11 cellular contexts compared by ENCODE assay signal in genomic region chr15:90232196-90232595, GRCh38. TPM values are rescaled to one million over a fixed set of nuclear protein-coding genes. Genes with fewer than 3 reads are reported as not detected.
DNase-seq lines count a peak whose midpoint lies in the region; ATAC-seq and TF ChIP-seq lines count a peak whose summit lies in the region.
"Had no signal": no experiment of that assay in that cellular context is flagged by ENCODE, and none has a peak within 500 bp of the region (broad histone marks: within the 10 kb centered on the region; RNA-seq: fewer than 3 reads in every experiment).

No MANE protein-coding gene starts in this region.

- no peak for TF ChIP-seq POLR2A in uterus (IDR thresholded peaks at IDR 0.05)

- POLR2A ChIA-PET in CD4-positive, alpha-beta memory T cell (lab: Charles Lee; ENCODE audit: partially characterized antibody), result interaction anchor here (0.9 to 7.4 kb wide), 18 partner anchors 9 to 702 kb away, joined by 3 to 150 read pairs (median 6); partner anchors contain the start of genes AP3S2, BLM, HDDC3 and IDH2
- POLR2A ChIA-PET in A673 (lab: Charles Lee; ENCODE audit: low non-redundant PET), result no interaction called here

- TF ChIP-seq CTCF in LNCaP clone FGC (IDR thresholded peaks at IDR 0.05; ENCODE audit: control insufficient read depth, extremely low read depth, insufficient read depth) (no peak), brain microvascular endothelial cell (IDR thresholded peaks at IDR 0.05; ENCODE audit: low read depth, low read length, missing control alignments) (no peak), uterus (IDR thresholded peaks at IDR 0.05) (no peak), A673 (conservative IDR thresholded peaks at IDR 0.05; ENCODE audit: low read depth, low read length) (no peak)

- peak overlapping the region; percentile 96 for H3K27ac ChIP-seq in CD4-positive, alpha-beta memory T cell (ENCODE audit: low read depth, low read length)
- no peak overlapping the region for H3K27ac ChIP-seq in brain microvascular endothelial cell
- H3K27ac ChIP-seq in uterus, result no peak overlapping the region
- no peak overlapping the region for H3K27ac ChIP-seq in A673 (ENCODE audit: low read depth, low read length, poor library complexity, severe bottlenecking)

- H3K9me3 ChIP-seq in CD4-positive, alpha-beta memory T cell (ENCODE audit: control insufficient read depth in 1 of 2, low read length in 2 of 2), result no peaks in the 10 kb centered on the region
- H3K9me3 ChIP-seq in uterus, result no peaks in the 10 kb centered on the region
- H3K9me3 ChIP-seq in A673 (ENCODE audit: low read depth, low read length, poor library complexity, severe bottlenecking), result no peaks in the 10 kb centered on the region
- H3K9me3 ChIP-seq: mucosa of descending colon had no signal

- H3K4me3 ChIP-seq in CD4-positive, alpha-beta memory T cell (ENCODE audit: low read length in 2 of 2), result peak overlapping the region in 1 of 2 donors; percentile 46
- peak overlapping the region; percentile 94 for H3K4me3 ChIP-seq in LNCaP clone FGC (ENCODE audit: low read depth, low read length)
- peak overlapping the region; percentile 9 for H3K4me3 ChIP-seq in brain microvascular endothelial cell (ENCODE audit: low read depth, low read length)
- no peak overlapping the region for H3K4me3 ChIP-seq in uterus
- no peak overlapping the region for H3K4me3 ChIP-seq in A673 (ENCODE audit: low read depth, low read length, poor library complexity, severe bottlenecking)

- BruUV-seq in A673 (replicated peaks; lab: Mats Ljungman, UMichigan), result no TSS peak

- DNase-seq in CD4-positive, alpha-beta memory T cell, result peak in 3 of 5 donors; percentile 14 to 46 (median 16)
- DNase-seq in LNCaP clone FGC (ENCODE audit: low read depth), result no peak
- DNase-seq in brain microvascular endothelial cell, result no peak
- no peak for DNase-seq in natural killer cell treated with Interleukin-12 subunit alpha and Interleukin-12 subunit beta and Interleukin-15 and Interleukin-18, amount 100 ng/mL, for 72 hours (ENCODE audit: low spot score)
- DNase-seq in uterus, result no peak
- no peak for DNase-seq in A673 (ENCODE audit: low spot score)
- DNase-seq: cerebellar nuclear complex, SIG-M5 had no signal

- peak overlapping the region; percentile 95 to 100 (median 100) for H3K27ac Mint-ChIP-seq in CD4-positive, alpha-beta memory T cell
- peak overlapping the region; percentile 93 to 94 for H3K27ac Mint-ChIP-seq in natural killer cell treated with Interleukin-12 subunit alpha and Interleukin-12 subunit beta and Interleukin-15 and Interleukin-18, amount 100 ng/mL, for 72 hours

- peaks cover 53% of the 10 kb centered on the region for H3K4me1 ChIP-seq in CD4-positive, alpha-beta memory T cell (ENCODE audit: insufficient read depth, low read length)
- H3K4me1 ChIP-seq in uterus, result peaks cover 0 to 4% of the 10 kb centered on the region in 2 donors
- H3K4me1 ChIP-seq in A673 (ENCODE audit: insufficient read depth, low read length, poor library complexity, severe bottlenecking), result peaks cover 5% of the 10 kb centered on the region

- H3K36me3 Mint-ChIP-seq in CD4-positive, alpha-beta memory T cell, result peaks cover 27 to 45% of the 10 kb centered on the region in 2 donors
- H3K36me3 Mint-ChIP-seq in natural killer cell treated with Interleukin-12 subunit alpha and Interleukin-12 subunit beta and Interleukin-15 and Interleukin-18, amount 100 ng/mL, for 72 hours, result peaks cover 4% of the 10 kb centered on the region

- no peak for ATAC-seq in natural killer cell treated with Interleukin-12 subunit alpha and Interleukin-12 subunit beta and Interleukin-15 and Interleukin-18, amount 100 ng/mL, for 72 hours
- no peak for ATAC-seq in GM21360 (IDR thresholded peaks at IDR 0.05; ENCODE audit: unreplicated experiment)
- ATAC-seq in GM19035 (IDR thresholded peaks at IDR 0.05; ENCODE audit: unreplicated experiment), result no peak
- ATAC-seq: mucosa of descending colon had no signal

- peaks cover 31% of the 10 kb centered on the region for H3K36me3 ChIP-seq in CD4-positive, alpha-beta memory T cell (ENCODE audit: insufficient read depth, low read length)
- H3K36me3 ChIP-seq in brain microvascular endothelial cell (replicated peaks), result peaks cover 30% of the 10 kb centered on the region
- H3K36me3 ChIP-seq in uterus, result no peaks in the 10 kb centered on the region
- H3K36me3 ChIP-seq in A673 (ENCODE audit: insufficient read depth, low read length, poor library complexity, severe bottlenecking), result peaks cover 16% of the 10 kb centered on the region

- H3K27me3 Mint-ChIP-seq in CD4-positive, alpha-beta memory T cell, result no peaks in the 10 kb centered on the region
- H3K27me3 Mint-ChIP-seq in natural killer cell treated with Interleukin-12 subunit alpha and Interleukin-12 subunit beta and Interleukin-15 and Interleukin-18, amount 100 ng/mL, for 72 hours, result no peaks in the 10 kb centered on the region

- H3K4me3 Mint-ChIP-seq in CD4-positive, alpha-beta memory T cell, result peak overlapping the region; percentile 89 to 96 (median 94)
- H3K4me3 Mint-ChIP-seq in natural killer cell treated with Interleukin-12 subunit alpha and Interleukin-12 subunit beta and Interleukin-15 and Interleukin-18, amount 100 ng/mL, for 72 hours, result peak overlapping the region; percentile 87

- in situ Hi-C loops in brain microvascular endothelial cell (cut with HindIII; ENCODE audit: low pct_ligation_motif_present, low sequenced_read_pairs), result no loop called here

- H3K9me3 Mint-ChIP-seq in CD4-positive, alpha-beta memory T cell, result peaks cover 0 to 4% (median 0%) of the 10 kb centered on the region in 8 donors
- no peaks in the 10 kb centered on the region for H3K9me3 Mint-ChIP-seq in natural killer cell treated with Interleukin-12 subunit alpha and Interleukin-12 subunit beta and Interleukin-15 and Interleukin-18, amount 100 ng/mL, for 72 hours

- no peaks in the 10 kb centered on the region for H3K27me3 ChIP-seq in CD4-positive, alpha-beta memory T cell (ENCODE audit: insufficient read depth, low read length)
- H3K27me3 ChIP-seq in brain microvascular endothelial cell (replicated peaks), result no peaks in the 10 kb centered on the region
- no peaks in the 10 kb centered on the region for H3K27me3 ChIP-seq in uterus
- no peaks in the 10 kb centered on the region for H3K27me3 ChIP-seq in A673 (replicated peaks; ENCODE audit: insufficient read depth, low read depth, low read length, poor library complexity)

- H3K4me1 Mint-ChIP-seq in CD4-positive, alpha-beta memory T cell, result peaks cover 36 to 61% (median 48%) of the 10 kb centered on the region in 4 donors
- peaks cover 32 to 40% of the 10 kb centered on the region in 2 donors for H3K4me1 Mint-ChIP-seq in natural killer cell treated with Interleukin-12 subunit alpha and Interleukin-12 subunit beta and Interleukin-15 and Interleukin-18, amount 100 ng/mL, for 72 hours (ENCODE audit: low read depth in 2 of 2)

- CTCF ChIA-PET in CD4-positive, alpha-beta memory T cell (lab: Charles Lee; ENCODE audit: partially characterized antibody), result interaction anchor here (0.6 to 4.6 kb wide), 7 partner anchors 11 to 56 kb away, joined by 3 to 22 read pairs (median 4); no protein-coding TSS in a partner anchor
- CTCF ChIA-PET in A673 (lab: Charles Lee), result interaction anchor here (0.6 kb wide), 1 partner anchor 320 kb away, joined by 3 read pairs; the partner anchor contains the start of gene ARPIN

- intact Hi-C loops in CD4-positive, alpha-beta memory T cell (cut with micrococcal nuclease), result loop anchor here (5.0 kb wide), 2 partner anchors 130 to 340 kb away; partner anchors contain the start of genes AP3S2 and IDH2
- intact Hi-C loops in uterus (cut with DNase I; ENCODE audit: low total_unique reads) (no loop called here), A673 (cut with micrococcal nuclease; ENCODE audit: unreplicated experiment) (no loop called here)

RNA-seq across cellular contexts. Expression of gene CIB1, which starts 1.5 kb away (rescaled TPM):
- total RNA-seq in CD4-positive, alpha-beta memory T cell, result 10 to 100 TPM; 95.2 to 98.2 TPM
- 100 to 1,000 TPM; 259 to 345 TPM for polyA plus RNA-seq in CD4-positive, alpha-beta memory T cell
- total RNA-seq in natural killer cell treated with Interleukin-12 subunit alpha and Interleukin-12 subunit beta and Interleukin-15 and Interleukin-18, amount 100 ng/mL, for 72 hours, result 100 to 1,000 TPM in 1 of 2 donors, 10 to 100 TPM in 1; 86.1 to 119 TPM
- total RNA-seq in uterus (10 to 100 TPM in 3 of 4 donors, 1 to 10 TPM in 1; 9.5 to 80.7 (median 49.2) TPM), A673 (2021) (39.7 and 41.9 TPM in 2 replicates)

RNA-seq across cellular contexts. Expression of gene GDPGP1, which starts 1.8 kb away (rescaled TPM):
- total RNA-seq in CD4-positive, alpha-beta memory T cell, result 10 to 100 TPM; 10.1 to 15.0 TPM
- polyA plus RNA-seq in CD4-positive, alpha-beta memory T cell, result 1 to 10 TPM in 1 of 2 donors, under 1 TPM in 1; 0.58 to 2.0 TPM
- 10 to 100 TPM in 1 of 2 donors, 1 to 10 TPM in 1; 9.6 to 10.0 TPM for total RNA-seq in natural killer cell treated with Interleukin-12 subunit alpha and Interleukin-12 subunit beta and Interleukin-15 and Interleukin-18, amount 100 ng/mL, for 72 hours
- total RNA-seq in uterus, result 10 to 100 TPM in 1 of 4 donors, 1 to 10 TPM in 1, under 1 TPM in 2; under 0.01 to 15.0 (median 4.0) TPM
- 4.7 and 5.2 TPM in 2 replicates for total RNA-seq in A673 (2021)

RNA-seq across cellular contexts. Expression of gene TTLL13, which starts 17.2 kb away (rescaled TPM):
- 1 to 10 TPM; 1.1 to 1.4 TPM for total RNA-seq in CD4-positive, alpha-beta memory T cell
- polyA plus RNA-seq in CD4-positive, alpha-beta memory T cell, result not detected
- total RNA-seq in natural killer cell treated with Interleukin-12 subunit alpha and Interleukin-12 subunit beta and Interleukin-15 and Interleukin-18, amount 100 ng/mL, for 72 hours, result under 1 TPM in 1 of 2 donors, not detected in 1; 0.36 TPM
- total RNA-seq in uterus, result under 1 TPM in 1 of 4 donors, not detected in 3; 0.41 TPM
- total RNA-seq in A673 (2021), result 0.33 TPM in 1 of 2 replicates, not detected in the other

RNA-seq across cellular contexts. Expression of gene SEMA4B, which starts 31.1 kb away (rescaled TPM):
- 10 to 100 TPM; 18.9 to 23.0 TPM for total RNA-seq in CD4-positive, alpha-beta memory T cell
- 10 to 100 TPM in 1 of 2 donors, 1 to 10 TPM in 1; 4.4 to 10.5 TPM for polyA plus RNA-seq in CD4-positive, alpha-beta memory T cell
- 1 to 10 TPM; 9.2 to 9.7 TPM for total RNA-seq in natural killer cell treated with Interleukin-12 subunit alpha and Interleukin-12 subunit beta and Interleukin-15 and Interleukin-18, amount 100 ng/mL, for 72 hours
- 10 to 100 TPM in 3 of 4 donors, 1 to 10 TPM in 1; 6.7 to 50.1 (median 22.8) TPM for total RNA-seq in uterus
- total RNA-seq in A673 (2021), result 13.2 and 13.3 TPM in 2 replicates

RNA-seq across cellular contexts. Expression of gene NGRN, which starts 33.3 kb away (rescaled TPM):
- 10 to 100 TPM; 53.7 to 59.2 TPM for total RNA-seq in CD4-positive, alpha-beta memory T cell
- 10 to 100 TPM; 42.6 to 45.1 TPM for polyA plus RNA-seq in CD4-positive, alpha-beta memory T cell
- total RNA-seq in natural killer cell treated with Interleukin-12 subunit alpha and Interleukin-12 subunit beta and Interleukin-15 and Interleukin-18, amount 100 ng/mL, for 72 hours, result 10 to 100 TPM; 22.8 to 36.5 TPM
- total RNA-seq in uterus (100 to 1,000 TPM in 1 of 4 donors, 10 to 100 TPM in 3; 35.6 to 119 (median 69.4) TPM), A673 (2021) (125 and 135 TPM in 2 replicates)

Comparison
In these comparisons a context has a peak if more than half of its experiments do, and no peak if none do; other contexts are left out.
1. DNase-seq: peak in CD4-positive, alpha-beta memory T cell (3 of 5); none in LNCaP clone FGC (single experiment), brain microvascular endothelial cell (single experiment), natural killer cell treated with Interleukin-12 subunit alpha and Interleukin-12 subunit beta and Interleukin-15 and Interleukin-18, amount 100 ng/mL, for 72 hours (single experiment), uterus (0 of 2) and A673 (single experiment).
2. H3K4me3 ChIP-seq: peak in LNCaP clone FGC (single experiment) and brain microvascular endothelial cell (single experiment); none in uterus (0 of 2) and A673 (single experiment).